In the genomic region with DNA sequence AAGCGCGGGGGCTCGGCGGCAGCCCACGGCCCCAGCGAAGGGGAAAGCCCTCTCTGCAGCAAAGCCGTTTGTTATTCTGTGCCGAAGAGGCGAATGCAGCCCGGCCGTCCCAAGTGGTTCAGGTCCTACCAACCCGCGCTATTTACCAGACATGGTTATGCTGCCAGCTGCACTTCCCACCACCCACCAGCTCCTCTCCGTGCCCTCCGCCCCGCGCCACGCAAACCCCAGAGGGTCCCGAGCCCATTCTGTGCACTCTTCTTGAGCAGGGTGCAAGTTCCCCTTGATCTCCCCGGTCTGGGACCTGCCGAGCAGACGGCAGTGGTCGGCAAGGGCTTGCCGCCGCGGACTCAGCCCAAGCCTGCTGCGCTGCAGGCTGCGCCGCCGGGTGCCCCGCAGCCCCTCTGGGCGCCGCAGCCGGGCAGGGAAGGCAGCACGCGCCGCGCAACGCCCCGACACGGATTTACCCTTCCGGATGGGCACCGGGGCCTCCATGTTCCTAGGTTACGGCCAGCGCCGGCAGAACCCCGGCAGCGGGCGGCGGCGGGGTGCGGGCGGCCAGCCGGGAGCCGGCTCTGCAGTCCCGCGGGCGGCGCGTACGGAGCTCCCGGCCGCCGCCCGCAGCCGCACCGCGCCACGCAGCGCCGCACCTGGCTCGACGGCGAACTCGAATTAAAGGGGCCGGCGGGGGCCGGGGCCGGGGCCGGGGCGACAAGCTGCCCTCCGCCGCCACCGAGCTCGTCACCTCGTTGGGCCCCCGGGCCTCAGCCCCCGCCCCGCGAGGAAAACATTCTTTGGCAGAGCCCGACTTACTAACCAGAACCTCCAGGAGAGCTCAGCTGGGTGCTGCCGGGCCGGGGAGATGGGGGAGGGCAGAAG, we compare ENCODE assay signal across 10 cellular contexts. TPM values are rescaled to one million over a fixed set of nuclear protein-coding genes. Genes with fewer than 3 reads are reported as not detected.
DNase-seq lines count a peak whose midpoint lies in the region; ATAC-seq, FAIRE-seq and TF ChIP-seq lines count a peak whose summit lies in the region.
"Had no signal": no experiment of that assay in that cellular context is flagged by ENCODE, and none has a peak within 500 bp of the region (broad histone marks: within the 10 kb centered on the region; RNA-seq: fewer than 3 reads in every experiment).

No MANE protein-coding gene starts in this region.

- no peak overlapping the region for H3K27ac Mint-ChIP-seq in T-cell
- peak overlapping the region in 2 of 10 donors; percentile 9 to 11 for H3K27ac Mint-ChIP-seq in naive thymus-derived CD8-positive, alpha-beta T cell

- no peak overlapping the region for H3K9ac ChIP-seq in endothelial cell of umbilical vein (replicated peaks; ENCODE audit: extremely low read depth, insufficient read depth, low read length)

- H4K20me1 ChIP-seq in endothelial cell of umbilical vein (replicated peaks; ENCODE audit: control insufficient read depth, extremely low read depth, insufficient read depth, low read length) = no peaks in the 10 kb centered on the region

- TF ChIP-seq CTCF in GM06990 (IDR thresholded peaks at IDR 0.05; ENCODE audit: insufficient read depth, low read length, poor library complexity, severe bottlenecking) (peak; percentile 1), endothelial cell of umbilical vein (IDR thresholded peaks at IDR 0.05; ENCODE audit: extremely low read depth in 1 of 2, insufficient read depth in 1 of 2, low read depth in 1 of 2, low read length in 2 of 2) (no peak)

- H3K27me3 ChIP-seq in GM06990 (replicated peaks; ENCODE audit: control insufficient read depth, insufficient read depth, low read length) = peaks cover 8% of the 10 kb centered on the region
- H3K27me3 ChIP-seq in endothelial cell of umbilical vein (ENCODE audit: control insufficient read depth in 2 of 2, insufficient read depth in 2 of 2, low read length in 2 of 2) = peaks cover 50 to 57% of the 10 kb centered on the region in 2 experiments

- H3K36me3 ChIP-seq in GM06990 (ENCODE audit: control insufficient read depth, insufficient read depth, low read length) (no peaks in the 10 kb centered on the region), endothelial cell of umbilical vein (ENCODE audit: control insufficient read depth in 2 of 2, extremely low read depth in 1 of 2, insufficient read depth in 2 of 2, low read length in 2 of 2) (no peaks in the 10 kb centered on the region)

- H2AFZ ChIP-seq in endothelial cell of umbilical vein (ENCODE audit: low read depth, low read length) = no peak overlapping the region

- no TSS peak for BruUV-seq in endothelial cell of umbilical vein (replicated peaks; lab: Mats Ljungman, UMichigan)

- no peaks in the 10 kb centered on the region for H3K4me1 ChIP-seq in endothelial cell of umbilical vein (ENCODE audit: control insufficient read depth, extremely low read depth, insufficient read depth, low read length)

- FAIRE-seq in endothelial cell of umbilical vein (lab: Jason Lieb, UNC) = no peak
- FAIRE-seq: K562 had no signal

- no peaks in the 10 kb centered on the region for H3K9me1 ChIP-seq in endothelial cell of umbilical vein (replicated peaks; ENCODE audit: control insufficient read depth, extremely low read depth, insufficient read depth, low read length)

- no peak overlapping the region for H3K27ac ChIP-seq in endothelial cell of umbilical vein (ENCODE audit: insufficient read depth, low read depth, low read length)

- no peak overlapping the region for H3K4me2 ChIP-seq in endothelial cell of umbilical vein (ENCODE audit: insufficient read depth, low read length)

- H3K27me3 Mint-ChIP-seq in T-cell = peaks cover 20 to 58% of the 10 kb centered on the region in 2 donors
- H3K27me3 Mint-ChIP-seq in naive thymus-derived CD8-positive, alpha-beta T cell = peaks cover 14 to 69% (median 47%) of the 10 kb centered on the region in 5 donors

- intact Hi-C loops in endothelial cell of umbilical vein (cut with micrococcal nuclease) = loop anchor here (5.0 kb wide), 1 partner anchor 45 kb away; no protein-coding TSS in a partner anchor

- POLR2A ChIA-PET in T-cell (lab: Charles Lee) (interaction anchor here in 1 of 2 donors (0.6 to 0.8 kb wide), 2 partner anchors 24 to 57 kb away, joined by 3 read pairs; no protein-coding TSS in a partner anchor), endothelial cell of umbilical vein (lab: Charles Lee) (no interaction called here)
- POLR2A ChIA-PET in naive thymus-derived CD8-positive, alpha-beta T cell (lab: Charles Lee) = interaction anchor here (0.5 to 1.8 kb wide), 3 partner anchors 11 to 1033 kb away, joined by 3 to 13 read pairs (median 4); no protein-coding TSS in a partner anchor

- no peaks in the 10 kb centered on the region for H3K9me3 Mint-ChIP-seq in T-cell
- H3K9me3 Mint-ChIP-seq in naive thymus-derived CD8-positive, alpha-beta T cell = no peaks in the 10 kb centered on the region

- peak overlapping the region; percentile 77 to 83 (median 79) for H3K4me3 Mint-ChIP-seq in T-cell
- peak overlapping the region; percentile 79 to 92 (median 86) for H3K4me3 Mint-ChIP-seq in naive thymus-derived CD8-positive, alpha-beta T cell

- no peaks in the 10 kb centered on the region for H3K9me3 ChIP-seq in endothelial cell of umbilical vein (replicated peaks; ENCODE audit: control insufficient read depth, insufficient read depth, low read length)

- dilution Hi-C loops in endothelial cell of umbilical vein (cut with MboI; ENCODE audit: extremely low pct_ligation_motif_present, low sequenced_read_pairs) = no loop called here

- no peaks in the 10 kb centered on the region for H3K79me2 ChIP-seq in endothelial cell of umbilical vein (ENCODE audit: control insufficient read depth, insufficient read depth, low read length)

- peak; percentile 60 to 70 (median 62) for ATAC-seq in T-cell (replicated peaks in 1 of 4)
- peak; percentile 63 to 64 for ATAC-seq in naive thymus-derived CD8-positive, alpha-beta T cell
- ATAC-seq in HG03095 (IDR thresholded peaks at IDR 0.05; ENCODE audit: unreplicated experiment) = no peak
- no peak for ATAC-seq in GM21515 (IDR thresholded peaks at IDR 0.05; ENCODE audit: unreplicated experiment)

- peaks cover 9 to 30% (median 12%) of the 10 kb centered on the region in 3 donors for H3K4me1 Mint-ChIP-seq in T-cell
- H3K4me1 Mint-ChIP-seq in naive thymus-derived CD8-positive, alpha-beta T cell = peaks cover 12 to 35% (median 14%) of the 10 kb centered on the region in 4 donors

- TF ChIP-seq POLR2A in endothelial cell of umbilical vein (IDR thresholded peaks at IDR 0.05; ENCODE audit: low read depth, low read length) = no peak

- H3K36me3 Mint-ChIP-seq in T-cell = peaks cover 9% of the 10 kb centered on the region
- H3K36me3 Mint-ChIP-seq in naive thymus-derived CD8-positive, alpha-beta T cell = no peaks in the 10 kb centered on the region

- DNase-seq in GM06990 (ENCODE audit: extremely low read depth, insufficient read length) = peak; percentile 17
- peak in 12 of 34 experiments; percentile 3 to 34 (median 18) for DNase-seq in T-cell
- DNase-seq in endothelial cell of umbilical vein (ENCODE audit: low read depth, low spot score) = peak; percentile 10
- peak in 3 of 10 donors; percentile 20 to 28 (median 23) for DNase-seq in naive thymus-derived CD8-positive, alpha-beta T cell
- DNase-seq in NCI-H1436 (lab: John Stamatoyannopoulos, UW) = no peak
- no peak for DNase-seq in LoVo (ENCODE audit: low spot score)

- CTCF ChIA-PET in T-cell (lab: Charles Lee) = interaction anchor here (0.7 to 2.6 kb wide), 4 partner anchors 12 to 159 kb away, joined by 3 to 10 read pairs (median 8); no protein-coding TSS in a partner anchor
- CTCF ChIA-PET in endothelial cell of umbilical vein (lab: Charles Lee) = interaction anchor here (1.3 to 3.5 kb wide), 2 partner anchors 12 to 111 kb away, joined by 4 to 18 read pairs; no protein-coding TSS in a partner anchor

- H3K4me3 ChIP-seq in GM06990 (replicated peaks; ENCODE audit: low read depth, low read length) = peak overlapping the region; percentile 38
- no peak overlapping the region for H3K4me3 ChIP-seq in endothelial cell of umbilical vein (replicated peaks in 1 of 3; ENCODE audit: insufficient read depth in 1 of 3, low read depth in 1 of 3, low read length in 3 of 3)
- H3K4me3 ChIP-seq: K562 had no signal

TF ChIP-seq in endothelial cell of umbilical vein, 7 proteins besides CTCF, POLR2A, EP300 and RAD21:
- TF ChIP-seq EZH2 (IDR thresholded peaks at IDR 0.05; ENCODE audit: borderline replicate concordance, low read depth, low read length, severe bottlenecking) = peak; percentile 94
- TF ChIP-seq GATA2 (IDR thresholded peaks at IDR 0.05; ENCODE audit: insufficient read depth, insufficient read length, low read depth, low read length) = no peak
- no peak for TF ChIP-seq JUN (IDR thresholded peaks at IDR 0.05; ENCODE audit: borderline replicate concordance, insufficient read depth, insufficient read length, low read depth)
- TF ChIP-seq, protein P1, sequence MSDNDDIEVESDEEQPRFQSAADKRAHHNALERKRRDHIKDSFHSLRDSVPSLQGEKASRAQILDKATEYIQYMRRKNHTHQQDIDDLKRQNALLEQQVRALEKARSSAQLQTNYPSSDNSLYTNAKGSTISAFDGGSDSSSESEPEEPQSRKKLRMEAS (IDR thresholded peaks at IDR 0.05; ENCODE audit: insufficient read depth, insufficient read length) = no peak
- TF ChIP-seq POLR2AphosphoS5 (IDR thresholded peaks at IDR 0.05; ENCODE audit: insufficient read depth, low read depth, low read length) = no peak
- no peak for TF ChIP-seq FOS (IDR thresholded peaks at IDR 0.05; ENCODE audit: borderline replicate concordance, insufficient read depth, low read length)

RNA-seq across cellular contexts. Expression of a gene that starts 0.9 kb away (rescaled TPM):
- 1 to 10 TPM in 2 of 5 donors, under 1 TPM in 3; 0.46 to 2.7 (median 0.93) TPM for total RNA-seq in T-cell
- not detected in 2 replicates for total RNA-seq in endothelial cell of umbilical vein
- not detected in 2 replicates for polyA plus RNA-seq in endothelial cell of umbilical vein
- polyA plus RNA-seq in endothelial cell of umbilical vein (2011; cell fraction: cytosol; rRNA removed) = not detected in 2 replicates
- polyA plus RNA-seq in endothelial cell of umbilical vein (2011; cell fraction: nucleus; rRNA removed) = not detected in 2 replicates
- not detected in 2 replicates for polyA plus RNA-seq in endothelial cell of umbilical vein (2012)
- polyA minus RNA-seq in endothelial cell of umbilical vein = not detected in 2 replicates
- not detected for polyA minus RNA-seq in endothelial cell of umbilical vein (2011; cell fraction: cytosol; rRNA and poly(A)+ RNA removed)
- polyA minus RNA-seq in endothelial cell of umbilical vein (2011; cell fraction: nucleus; rRNA and poly(A)+ RNA removed) = not detected in 2 replicates
- total RNA-seq in naive thymus-derived CD8-positive, alpha-beta T cell = under 1 TPM; 0.22 to 0.23 TPM
- polyA plus RNA-seq in naive thymus-derived CD8-positive, alpha-beta T cell = not detected
- total RNA-seq: fibroblast of villous mesenchyme, K562 had no signal
- polyA plus RNA-seq: K562 had no signal

Comparison
In these comparisons a context has a peak if more than half of its experiments do, and no peak if none do; other contexts are left out.
1. DNase-seq: peak in GM06990 (single experiment) and endothelial cell of umbilical vein (single experiment); none in NCI-H1436 (single experiment) and LoVo (single experiment).
2. ATAC-seq: peak in T-cell (4 of 4) and naive thymus-derived CD8-positive, alpha-beta T cell (2 of 2); none in HG03095 (single experiment) and GM21515 (single experiment).